ENCODE assay signal across 8 cellular contexts in genomic region chr1:93908394-93909145, GRCh38. TPM values are rescaled to one million over a fixed set of nuclear protein-coding genes. Genes with fewer than 3 reads are reported as not detected.
DNase-seq lines count a peak whose midpoint lies in the region; ATAC-seq and TF ChIP-seq lines count a peak whose summit lies in the region.

No MANE protein-coding gene starts in this region.

- H3F3A ChIP-seq in GM23338 (replicated peaks; ENCODE audit: low read depth): no peaks in the 10 kb centered on the region

- peak overlapping the region; percentile 92 for H3K4me2 ChIP-seq in GM23338
- peak overlapping the region; percentile 94 for H3K4me2 ChIP-seq in Karpas-422 (ENCODE audit: low read depth, low read length, poor library complexity, severe bottlenecking)

- H3K4me1 ChIP-seq in GM23338 (ENCODE audit: insufficient read depth): peaks cover 16% of the 10 kb centered on the region
- H3K4me1 ChIP-seq in Karpas-422 (ENCODE audit: low read length): peaks cover 48% of the 10 kb centered on the region
- H3K4me1 ChIP-seq in effector memory CD4-positive, alpha-beta T cell (ENCODE audit: control insufficient read depth, insufficient read depth, low read length, poor library complexity, severe bottlenecking): peaks cover 12% of the 10 kb centered on the region
- H3K4me1 ChIP-seq in mucosa of descending colon (ENCODE audit: low read depth): peaks cover 10% of the 10 kb centered on the region

- peaks cover 2% of the 10 kb centered on the region; the same call in 1 of the 3 replicates for H3K36me3 Mint-ChIP-seq in GM23338 (ENCODE audit: low read depth)
- peaks cover 15% of the 10 kb centered on the region for H3K36me3 Mint-ChIP-seq in activated CD4-positive, alpha-beta T cell treated with anti-CD3 and anti-CD28 coated beads, Interleukin-2, amount 10 ng/mL, durations not matched to agents 7 days and 5 days (ENCODE audit: low read depth)

- POLR2A ChIA-PET in activated CD4-positive, alpha-beta T cell treated with anti-CD3 and anti-CD28 coated beads, Interleukin-2, amount 10 ng/mL, durations not matched to agents 7 days and 5 days (lab: Charles Lee): no interaction called here

- H3K9me3 ChIP-seq in Karpas-422 (ENCODE audit: low read length): no peaks in the 10 kb centered on the region
- H3K9me3 ChIP-seq in effector memory CD4-positive, alpha-beta T cell (ENCODE audit: control insufficient read depth, low read length): no peaks in the 10 kb centered on the region
- H3K9me3 ChIP-seq in mucosa of descending colon: no peaks in the 10 kb centered on the region

- H3K27ac Mint-ChIP-seq in GM23338: peak overlapping the region; percentile 51; the same call in 1 of the 2 replicates
- peak overlapping the region; percentile 96 for H3K27ac Mint-ChIP-seq in activated CD4-positive, alpha-beta T cell treated with anti-CD3 and anti-CD28 coated beads, Interleukin-2, amount 10 ng/mL, durations not matched to agents 7 days and 5 days

- H3K27ac ChIP-seq in GM23338 (ENCODE audit: low read depth) (no peak overlapping the region), Karpas-422 (ENCODE audit: low read length) (peak overlapping the region; percentile 33)
- H3K27ac ChIP-seq in effector memory CD4-positive, alpha-beta T cell (ENCODE audit: insufficient read depth, low read length, poor library complexity, severe bottlenecking): peak overlapping the region; percentile 62

- DNase-seq in GM12865 (ENCODE audit: low read depth) (peak; percentile 71), GM23338 (ENCODE audit: low spot score) (peak; percentile 73), Karpas-422 (peak; percentile 87), mucosa of descending colon (peak; percentile 61 to 82 (median 80)), kidney glomerular epithelial cell (lab: John Stamatoyannopoulos, UW) (no peak)
- peak; percentile 52 for DNase-seq in activated CD4-positive, alpha-beta T cell treated with anti-CD3 and anti-CD28 coated beads, Interleukin-2, amount 10 ng/mL, durations not matched to agents 7 days and 5 days
- DNase-seq in effector memory CD4-positive, alpha-beta T cell: peak; percentile 12 to 40 (median 38)
- DNase-seq in stimulated activated CD8-positive, alpha-beta memory T cell treated with anti-CD3 and anti-CD28 coated beads, Interleukin-4, amount 100 ng/mL, for 24 hours (ENCODE audit: low read depth): peak; percentile 30

- peak overlapping the region; percentile 86 for H3K4me3 Mint-ChIP-seq in GM23338
- H3K4me3 Mint-ChIP-seq in activated CD4-positive, alpha-beta T cell treated with anti-CD3 and anti-CD28 coated beads, Interleukin-2, amount 10 ng/mL, durations not matched to agents 7 days and 5 days: peak overlapping the region; percentile 84

- peaks cover 9% of the 10 kb centered on the region; the same call in 1 of the 2 replicates for H3K27me3 ChIP-seq in GM23338 (ENCODE audit: insufficient read depth)
- no peaks in the 10 kb centered on the region for H3K27me3 ChIP-seq in Karpas-422 (ENCODE audit: low read length)
- no peaks in the 10 kb centered on the region for H3K27me3 ChIP-seq in effector memory CD4-positive, alpha-beta T cell (replicated peaks; ENCODE audit: control insufficient read depth, insufficient read depth, low read length, poor library complexity, severe bottlenecking)

- H2AFZ ChIP-seq in GM23338: peak overlapping the region; percentile 95
- peak overlapping the region; percentile 12; the same call in 1 of the 2 replicates for H2AFZ ChIP-seq in Karpas-422 (ENCODE audit: low read length)

- no peaks in the 10 kb centered on the region for H3K36me3 ChIP-seq in GM23338 (ENCODE audit: insufficient read depth)
- no peaks in the 10 kb centered on the region for H3K36me3 ChIP-seq in Karpas-422 (ENCODE audit: insufficient read depth, low read length)
- no peaks in the 10 kb centered on the region for H3K36me3 ChIP-seq in effector memory CD4-positive, alpha-beta T cell (ENCODE audit: control insufficient read depth, insufficient read depth, low read length)
- H3K36me3 ChIP-seq in mucosa of descending colon (ENCODE audit: low read depth): no peaks in the 10 kb centered on the region

- intact Hi-C loops in mucosa of descending colon (cut with DNase I, micrococcal nuclease): no loop called here

- H4K20me1 ChIP-seq in GM23338 (replicated peaks; ENCODE audit: insufficient read depth): no peaks in the 10 kb centered on the region
- no peaks in the 10 kb centered on the region for H4K20me1 ChIP-seq in Karpas-422 (ENCODE audit: insufficient read depth, low read depth, low read length)

- H3K9ac ChIP-seq in Karpas-422 (ENCODE audit: low read length): peak overlapping the region; percentile 87

- CTCF ChIA-PET in activated CD4-positive, alpha-beta T cell treated with anti-CD3 and anti-CD28 coated beads, Interleukin-2, amount 10 ng/mL, durations not matched to agents 7 days and 5 days (lab: Charles Lee): interaction anchor here (0.6 to 1.6 kb wide), 4 partner anchors 24 to 745 kb away, joined by 3 to 6 read pairs (median 4); no protein-coding TSS in a partner anchor

- peaks cover 3% of the 10 kb centered on the region for H3K27me3 Mint-ChIP-seq in GM23338 (ENCODE audit: insufficient read depth, low read depth, poor library complexity)
- H3K27me3 Mint-ChIP-seq in activated CD4-positive, alpha-beta T cell treated with anti-CD3 and anti-CD28 coated beads, Interleukin-2, amount 10 ng/mL, durations not matched to agents 7 days and 5 days: peaks cover 16% of the 10 kb centered on the region

- peaks cover 14% of the 10 kb centered on the region for H3K4me1 Mint-ChIP-seq in GM23338
- peaks cover 46% of the 10 kb centered on the region for H3K4me1 Mint-ChIP-seq in activated CD4-positive, alpha-beta T cell treated with anti-CD3 and anti-CD28 coated beads, Interleukin-2, amount 10 ng/mL, durations not matched to agents 7 days and 5 days

- H3K4me3 ChIP-seq in GM12865 (ENCODE audit: low read depth, low read length) (peak overlapping the region; percentile 82), GM23338 (peak overlapping the region; percentile 80), Karpas-422 (ENCODE audit: low read length) (peak overlapping the region; percentile 79), mucosa of descending colon (peak overlapping the region; percentile 73)
- H3K4me3 ChIP-seq in effector memory CD4-positive, alpha-beta T cell (ENCODE audit: insufficient read depth, low read depth, low read length, poor library complexity, severe bottlenecking): peak overlapping the region; percentile 75

- H3K79me2 ChIP-seq in GM23338 (replicated peaks; ENCODE audit: insufficient read depth): peaks cover 49% of the 10 kb centered on the region
- peaks cover 54% of the 10 kb centered on the region for H3K79me2 ChIP-seq in Karpas-422 (ENCODE audit: low read length)

- TF ChIP-seq CTCF in GM12865 (IDR thresholded peaks at IDR 0.05; ENCODE audit: insufficient read depth, low read depth, low read length, missing control alignments) (no peak), GM23338 (conservative IDR thresholded peaks at IDR 0.05; ENCODE audit: low read depth in 2 of 2) (no peak), mucosa of descending colon (IDR thresholded peaks at IDR 0.05) (no peak)

- ATAC-seq in GM23338 (peak; percentile 57), mucosa of descending colon (peak; percentile 70)

- H3K9me2 ChIP-seq in GM23338 (ENCODE audit: insufficient read depth) (peaks cover 3% of the 10 kb centered on the region; the same call in 1 of the 2 replicates), Karpas-422 (replicated peaks; ENCODE audit: insufficient read depth, low read length) (no peaks in the 10 kb centered on the region)

- no peaks in the 10 kb centered on the region; the same call in 2 of the 3 replicates for H3K9me3 Mint-ChIP-seq in GM23338
- H3K9me3 Mint-ChIP-seq in activated CD4-positive, alpha-beta T cell treated with anti-CD3 and anti-CD28 coated beads, Interleukin-2, amount 10 ng/mL, durations not matched to agents 7 days and 5 days: no peaks in the 10 kb centered on the region

TF ChIP-seq in GM23338, 12 proteins besides CTCF, POLR2A, EP300 and RAD21 (continues in another document):
- TF ChIP-seq POLR2AphosphoS5 (IDR thresholded peaks at IDR 0.05; ENCODE audit: low read depth) (no peak), ZNF331 (CRISPR knock-in tag; IDR thresholded peaks at IDR 0.05; ENCODE audit: low read depth) (no peak), CREB1 (CRISPR knock-in tag; IDR thresholded peaks at IDR 0.05; ENCODE audit: low read depth) (no peak), ETS1 (IDR thresholded peaks at IDR 0.05) (no peak), JUNB (IDR thresholded peaks at IDR 0.05; ENCODE audit: unreplicated experiment) (no peak)

RNA-seq across cellular contexts. Expression of gene GCLM, which starts 0.7 kb away (rescaled TPM):
- 11.7 and 12.8 TPM in 2 replicates for total RNA-seq in GM23338 (2014; rRNA removed; shearing (Covaris generic))
- 10.0 and 10.4 TPM in 2 replicates for polyA plus RNA-seq in GM23338 (2016; fragmentation: Nextera tagmentation; extraction: Ambion mirVana)
- 8.2 and 11.5 TPM in 2 replicates for total RNA-seq in Karpas-422 (2014; rRNA removed; shearing (Covaris generic); ENCODE audit: low replicate concordance)
- 10 to 100 TPM; 17.3 to 17.8 TPM for total RNA-seq in activated CD4-positive, alpha-beta T cell treated with anti-CD3 and anti-CD28 coated beads, Interleukin-2, amount 10 ng/mL, durations not matched to agents 7 days and 5 days
- total RNA-seq in mucosa of descending colon: 10 to 100 TPM; 10.2 to 15.3 (median 15.0) TPM

RNA-seq across cellular contexts. Expression of gene DNTTIP2, which starts 29.6 kb away (rescaled TPM):
- 48.1 and 55.5 TPM in 2 replicates for total RNA-seq in GM23338 (2014; rRNA removed; shearing (Covaris generic))
- 80.2 and 91.3 TPM in 2 replicates for polyA plus RNA-seq in GM23338 (2016; fragmentation: Nextera tagmentation; extraction: Ambion mirVana)
- 25.8 and 61.9 TPM in 2 replicates for total RNA-seq in Karpas-422 (2014; rRNA removed; shearing (Covaris generic); ENCODE audit: low replicate concordance)
- total RNA-seq in activated CD4-positive, alpha-beta T cell treated with anti-CD3 and anti-CD28 coated beads, Interleukin-2, amount 10 ng/mL, durations not matched to agents 7 days and 5 days: 10 to 100 TPM; 56.4 to 57.4 TPM
- total RNA-seq in mucosa of descending colon: 10 to 100 TPM; 29.0 to 52.7 (median 29.5) TPM
